ENCODE assay signal across 2 cellular contexts in genomic region chr5:10478436-10478835, GRCh38.
TF ChIP-seq lines count a peak whose summit lies in the region.

No MANE protein-coding gene starts in this region.

TF ChIP-seq in HCT116, 20 proteins besides CTCF, POLR2A, EP300 and RAD21:
- TF ChIP-seq EGR1 (IDR thresholded peaks at IDR 0.05; ENCODE audit: low read depth) (no peak), EZH2 (IDR thresholded peaks at IDR 0.05) (no peak), TCF7L2 (IDR thresholded peaks at IDR 0.05; ENCODE audit: borderline replicate concordance, extremely low read depth, insufficient read depth, insufficient read length) (no peak), ZFX (IDR thresholded peaks at IDR 0.05) (no peak), YY1 (IDR thresholded peaks at IDR 0.05; ENCODE audit: extremely low read depth, insufficient replicate concordance, low read depth, low read length) (no peak), JUND (IDR thresholded peaks at IDR 0.05) (no peak), FOSL1 (IDR thresholded peaks at IDR 0.05; ENCODE audit: low read depth) (no peak), MAX (IDR thresholded peaks at IDR 0.05) (no peak), SIN3A (IDR thresholded peaks at IDR 0.05; ENCODE audit: low read depth) (no peak), REST (IDR thresholded peaks at IDR 0.05; ENCODE audit: low read depth) (no peak), ZNF274 (IDR thresholded peaks at IDR 0.05; ENCODE audit: low read depth, low read length) (no peak), CBX3 (IDR thresholded peaks at IDR 0.05; ENCODE audit: low read depth) (no peak), ELF1 (IDR thresholded peaks at IDR 0.05; ENCODE audit: borderline replicate concordance, low read depth) (no peak), SRF (IDR thresholded peaks at IDR 0.05; ENCODE audit: low read depth) (no peak), ATF3 (IDR thresholded peaks at IDR 0.05) (no peak), POLR2AphosphoS5 (IDR thresholded peaks at IDR 0.05; ENCODE audit: low read depth, low read length) (no peak), EZH2phosphoT487 (IDR thresholded peaks at IDR 0.05; ENCODE audit: borderline replicate concordance) (no peak), ZBTB33 (IDR thresholded peaks at IDR 0.05; ENCODE audit: extremely low read depth, insufficient replicate concordance, low read length) (no peak), SP1 (IDR thresholded peaks at IDR 0.05; ENCODE audit: low read depth) (no peak), CEBPB (IDR thresholded peaks at IDR 0.05; ENCODE audit: low read depth) (no peak)

TF ChIP-seq in H1, 55 proteins besides CTCF, POLR2A, EP300 and RAD21:
- no peak for TF ChIP-seq PHF8 (conservative IDR thresholded peaks at IDR 0.05; ENCODE audit: low read depth, low read length)
- no peak for TF ChIP-seq ZNF274 (IDR thresholded peaks at IDR 0.05; ENCODE audit: borderline replicate concordance, extremely low read depth, low read length)
- no peak for TF ChIP-seq TAF7 (optimal IDR thresholded peaks at IDR 0.05; ENCODE audit: borderline replicate concordance, low read depth, low read length)
- TF ChIP-seq MAFK (IDR thresholded peaks at IDR 0.05; ENCODE audit: low read depth, low read length): no peak
- no peak for TF ChIP-seq USF2 (IDR thresholded peaks at IDR 0.05; ENCODE audit: low read length)
- TF ChIP-seq SRF (IDR thresholded peaks at IDR 0.05; ENCODE audit: low read depth, low read length): no peak
- no peak for TF ChIP-seq TBP (IDR thresholded peaks at IDR 0.05; ENCODE audit: low read depth, low read length)
- TF ChIP-seq SIX5 (IDR thresholded peaks at IDR 0.05; ENCODE audit: low read depth, low read length): no peak
- no peak for TF ChIP-seq POU5F1 (IDR thresholded peaks at IDR 0.05; ENCODE audit: low read depth, low read length)
- TF ChIP-seq CHD1 (IDR thresholded peaks at IDR 0.05; ENCODE audit: low read depth, low read length): no peak
- no peak for TF ChIP-seq RFX5 (IDR thresholded peaks at IDR 0.05; ENCODE audit: borderline replicate concordance, low read depth, low read length)
- TF ChIP-seq CHD2 (IDR thresholded peaks at IDR 0.05; ENCODE audit: low read length): no peak
